Comparison of ENCODE assay signal across 13 cellular contexts in the genomic region with DNA sequence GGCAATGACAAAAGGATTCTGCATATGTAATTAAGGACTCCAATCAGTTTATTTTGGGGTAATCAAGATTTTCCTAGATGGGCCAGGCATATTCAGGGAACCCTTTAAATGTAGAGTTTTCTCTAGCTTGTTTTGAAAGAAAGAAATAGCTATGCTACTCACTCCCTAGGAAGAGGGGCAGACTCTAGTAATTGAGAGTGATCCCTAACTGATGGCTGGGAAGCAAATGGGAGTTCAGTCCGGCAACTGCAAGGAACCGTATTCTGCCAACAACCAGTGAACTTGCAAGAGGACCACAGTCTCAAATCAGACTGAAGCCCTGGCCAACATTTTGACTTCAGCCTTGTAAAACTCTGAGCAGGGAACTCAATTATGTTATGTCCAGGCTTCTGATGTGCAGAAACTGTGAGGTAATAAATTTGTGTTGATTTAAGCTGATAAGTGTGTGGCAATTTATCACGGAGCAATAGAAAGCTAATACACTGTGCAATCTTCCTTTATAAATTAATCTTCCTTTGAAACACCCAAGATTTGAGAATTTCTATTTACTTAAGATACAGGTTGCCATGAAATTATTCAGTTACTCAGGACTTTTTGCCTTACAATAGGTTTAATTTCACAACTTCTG. TPM values are rescaled to one million over a fixed set of nuclear protein-coding genes. Genes with fewer than 3 reads are reported as not detected.
"Had no signal": no experiment of that assay in that cellular context is flagged by ENCODE, and none has a peak within 500 bp of the region (broad histone marks: within the 10 kb centered on the region; RNA-seq: fewer than 3 reads in every experiment).

No MANE protein-coding gene starts in this region.

- H3K4me1 Mint-ChIP-seq: endodermal cell had no signal

- ATAC-seq: activated T-helper 17 cell treated with anti-CD3 and anti-CD28 coated beads, Interleukin-2, amount 50 U/mL, for 72 hours; heart left ventricle had no signal

- H3K36me3 ChIP-seq: ascending aorta, heart left ventricle, sigmoid colon, thyroid gland had no signal

- DNase-seq: activated CD4-positive, alpha-beta memory T cell treated with anti-CD3 and anti-CD28 coated beads for 36 hours; activated CD8-positive, alpha-beta memory T cell treated with anti-CD3 and anti-CD28 coated beads, Interleukin-2, amount 50 U/mL, for 4 hours; activated naive CD4-positive, alpha-beta T cell treated with Interleukin-2 at 50 U/mL for 16 hours; endodermal cell; heart left ventricle; mesendoderm; nephron progenitor cell; sigmoid colon; stimulated activated CD4-positive, alpha-beta T cell treated with anti-CD3 and anti-CD28 coated beads, Interleukin-1b, Interleukin-23, amount 100 ng/mL, for 48 hours; thyroid gland had no signal

- H3K27me3 Mint-ChIP-seq: activated CD4-positive, alpha-beta memory T cell treated with anti-CD3 and anti-CD28 coated beads for 36 hours had no signal

- H3K4me1 ChIP-seq: ascending aorta, sigmoid colon, thyroid gland had no signal

- H3K9me3 ChIP-seq: sigmoid colon, thyroid gland had no signal

- H3K4me3 ChIP-seq: ascending aorta, heart left ventricle, sigmoid colon, thyroid gland had no signal

- H3K4me3 Mint-ChIP-seq: activated CD4-positive, alpha-beta memory T cell treated with anti-CD3 and anti-CD28 coated beads for 36 hours; activated T-helper 17 cell treated with anti-CD3 and anti-CD28 coated beads, Interleukin-2, amount 50 U/mL, for 72 hours; endodermal cell; nephron progenitor cell had no signal

- H3K27ac Mint-ChIP-seq: activated CD4-positive, alpha-beta memory T cell treated with anti-CD3 and anti-CD28 coated beads for 36 hours; activated T-helper 17 cell treated with anti-CD3 and anti-CD28 coated beads, Interleukin-2, amount 50 U/mL, for 72 hours; endodermal cell; nephron progenitor cell had no signal

- H3K27ac ChIP-seq: ascending aorta, heart left ventricle, sigmoid colon, thyroid gland had no signal

- H3K27me3 ChIP-seq: ascending aorta, heart left ventricle, sigmoid colon, thyroid gland had no signal

RNA-seq across cellular contexts. Expression of a gene that starts 14.0 kb away (rescaled TPM):
- total RNA-seq: pulmonary artery endothelial cell had no signal
